Comparison of ENCODE assay signal across 20 cellular contexts in genomic region chr1:243433737-243434370, GRCh38.
DNase-seq lines count a peak whose midpoint lies in the region; ATAC-seq and TF ChIP-seq lines count a peak whose summit lies in the region.
"Had no signal": no experiment of that assay in that cellular context is flagged by ENCODE, and none has a peak within 500 bp of the region (broad histone marks: within the 10 kb centered on the region; RNA-seq: fewer than 3 reads in every experiment).

No MANE protein-coding gene starts in this region.

- H3K9me3 ChIP-seq in SJCRH30 (replicated peaks) (no peaks in the 10 kb centered on the region), tibial nerve (no peaks in the 10 kb centered on the region)
- H3K9me3 ChIP-seq: thyroid gland had no signal

- H3K4me3 ChIP-seq in SJCRH30 = peak overlapping the region; percentile 41
- no peak overlapping the region for H3K4me3 ChIP-seq in tibial nerve
- H3K4me3 ChIP-seq: coronary artery, hepatocyte, thyroid gland had no signal

- TF ChIP-seq CTCF in 22Rv1 (IDR thresholded peaks at IDR 0.05) = no peak
- TF ChIP-seq CTCF in tibial nerve (IDR thresholded peaks at IDR 0.05) = no peak
- TF ChIP-seq CTCF in omental fat pad (IDR thresholded peaks at IDR 0.05) = no peak

- WGBS in tibial nerve, 2 donors = 81 to 89% methylated on average over 8 of the region's 8 CpGs

- DNase-seq in EH (ENCODE audit: low read depth) (peak; percentile 21), SJCRH30 (peak; percentile 12 to 43), caudate nucleus (lab: John Stamatoyannopoulos, UW) (peak in 4 of 61 donors; percentile 11 to 58 (median 24)), tibial nerve (ENCODE audit: low spot score in 2 of 2) (no peak), omental fat pad (ENCODE audit: low spot score) (no peak), anterior cingulate cortex (lab: John Stamatoyannopoulos, UW) (no peak)
- DNase-seq: activated CD4-positive, CD25-positive, alpha-beta regulatory T cell; DND-41; endodermal cell; H7; NCI-H1105; nephron progenitor cell; SIG-M5; stimulated activated CD4-positive, alpha-beta T cell treated with anti-CD3 and anti-CD28 coated beads, Interleukin-2, amount 100 ng/mL, for 24 hours; stimulated activated naive CD8-positive, alpha-beta T cell treated with anti-CD3 and anti-CD28 coated beads, Interleukin-15, Interleukin-2, amounts not matched to agents 100 U/mL and 50 U/mL, for 24 hours; thyroid gland had no signal

- H3K36me3 ChIP-seq in SJCRH30 (no peaks in the 10 kb centered on the region), tibial nerve (peaks cover 0 to 21% (median 0%) of the 10 kb centered on the region in 3 donors)

- H3K27me3 ChIP-seq in SJCRH30 (no peaks in the 10 kb centered on the region), tibial nerve (no peaks in the 10 kb centered on the region)
- H3K27me3 ChIP-seq: hepatocyte, thyroid gland had no signal

- H3K4me1 ChIP-seq in SJCRH30 (peaks cover 41% of the 10 kb centered on the region), tibial nerve (no peaks in the 10 kb centered on the region)
- H3K4me1 ChIP-seq: thyroid gland had no signal

- TF ChIP-seq POLR2A in tibial nerve (IDR thresholded peaks at IDR 0.05) = no peak

- TF ChIP-seq EP300 in tibial nerve (IDR thresholded peaks at IDR 0.05) = no peak

- no peak for ATAC-seq in omental fat pad (ENCODE audit: low FRiP score)
- no peak for ATAC-seq in GM21723 (IDR thresholded peaks at IDR 0.05; ENCODE audit: unreplicated experiment)
- ATAC-seq: stimulated activated naive CD8-positive, alpha-beta T cell treated with anti-CD3 and anti-CD28 coated beads, Interleukin-15, Interleukin-2, amounts not matched to agents 100 U/mL and 50 U/mL, for 24 hours had no signal

- H3K27ac ChIP-seq in 22Rv1 = peak overlapping the region; percentile 60
- peak overlapping the region; percentile 75; the same call in 1 of the 2 replicates for H3K27ac ChIP-seq in SJCRH30
- H3K27ac ChIP-seq in caudate nucleus (ENCODE audit: low read depth, low read length) = peak overlapping the region; percentile 24
- H3K27ac ChIP-seq in tibial nerve = no peak overlapping the region
- H3K27ac ChIP-seq: coronary artery, hepatocyte, thyroid gland had no signal

Comparison
In these comparisons a context has a peak if more than half of its experiments do, and no peak if none do; other contexts are left out.
1. H3K27ac ChIP-seq: peak in 22Rv1 (single experiment), SJCRH30 (single experiment) and caudate nucleus (single experiment); none in tibial nerve (0 of 4).
2. DNase-seq: peak in EH (single experiment) and SJCRH30 (2 of 2); none in tibial nerve (0 of 2), omental fat pad (single experiment) and anterior cingulate cortex (0 of 58).